Comparison of ENCODE assay signal across 15 cellular contexts in the genomic region with DNA sequence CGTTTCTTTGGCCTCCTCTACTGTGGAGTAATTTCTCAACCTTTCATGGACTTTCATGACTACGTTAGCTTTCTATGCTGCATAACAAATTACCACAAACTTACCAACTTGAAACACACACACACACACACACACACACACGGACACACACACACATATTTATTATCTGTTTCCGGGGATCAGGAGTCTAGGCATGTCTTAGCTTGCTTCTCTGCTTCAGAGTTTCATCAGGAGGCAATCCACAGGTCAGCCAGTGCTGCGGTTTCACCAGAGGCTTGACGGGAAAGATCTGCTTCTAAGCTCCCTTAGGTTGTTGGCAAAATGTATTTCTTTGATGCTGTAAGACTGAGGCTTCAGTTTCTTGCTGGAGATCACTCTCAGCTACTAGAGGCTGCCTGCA.
"Had no signal": no experiment of that assay in that cellular context is flagged by ENCODE, and none has a peak within 500 bp of the region (broad histone marks: within the 10 kb centered on the region; RNA-seq: fewer than 3 reads in every experiment).

No MANE protein-coding gene starts in this region.

- DNase-seq: effector memory CD8-positive, alpha-beta T cell; erythroblast; heart left ventricle; hippocampal formation; kidney glomerular epithelial cell; naive thymus-derived CD4-positive, alpha-beta T cell; nephron progenitor cell; small intestine; stimulated activated CD4-positive, alpha-beta T cell treated with anti-CD3 and anti-CD28 coated beads, Interleukin-12 subunit alpha, Interleukin-12 subunit beta, amount 100 ng/mL, for 4 hours; stimulated activated CD4-positive, alpha-beta T cell treated with anti-CD3 and anti-CD28 coated beads, Interleukin-2, amount 100 ng/mL, for 48 hours; stimulated activated naive CD4-positive, alpha-beta T cell treated with Interleukin-2 at 50 U/mL for 16 hours; trophoblast cell had no signal

- H3K4me3 Mint-ChIP-seq: dendritic cell treated with granulocyte-macrophage colony-stimulating factor and Interleukin-4, amounts not matched to agents 40 ng/mL and 50 ng/mL, for 4 days; effector memory CD8-positive, alpha-beta T cell; naive thymus-derived CD4-positive, alpha-beta T cell; nephron progenitor cell had no signal

- H3K9me3 Mint-ChIP-seq: dendritic cell treated with granulocyte-macrophage colony-stimulating factor and Interleukin-4, amounts not matched to agents 40 ng/mL and 50 ng/mL, for 4 days; effector memory CD8-positive, alpha-beta T cell; naive thymus-derived CD4-positive, alpha-beta T cell had no signal

- H3K36me3 ChIP-seq: heart left ventricle, neutrophil, right atrium auricular region had no signal

- H3K27me3 ChIP-seq: neutrophil, right atrium auricular region had no signal

- H3K27ac Mint-ChIP-seq: dendritic cell treated with granulocyte-macrophage colony-stimulating factor and Interleukin-4, amounts not matched to agents 40 ng/mL and 50 ng/mL, for 4 days; effector memory CD8-positive, alpha-beta T cell; naive thymus-derived CD4-positive, alpha-beta T cell; nephron progenitor cell had no signal

- H3K36me3 Mint-ChIP-seq: naive thymus-derived CD4-positive, alpha-beta T cell had no signal

- H3K4me1 ChIP-seq: right atrium auricular region had no signal

- H3K4me3 ChIP-seq: heart left ventricle, right atrium auricular region had no signal

- H3K27me3 Mint-ChIP-seq: dendritic cell treated with granulocyte-macrophage colony-stimulating factor and Interleukin-4, amounts not matched to agents 40 ng/mL and 50 ng/mL, for 4 days had no signal

- ATAC-seq: effector memory CD8-positive, alpha-beta T cell; heart left ventricle; naive thymus-derived CD4-positive, alpha-beta T cell had no signal

- H3K9me3 ChIP-seq: heart left ventricle, neutrophil, right atrium auricular region had no signal

- H3K27ac ChIP-seq: heart left ventricle, neutrophil, right atrium auricular region had no signal
